27 cellular contexts compared by ENCODE assay signal in the genomic region with DNA sequence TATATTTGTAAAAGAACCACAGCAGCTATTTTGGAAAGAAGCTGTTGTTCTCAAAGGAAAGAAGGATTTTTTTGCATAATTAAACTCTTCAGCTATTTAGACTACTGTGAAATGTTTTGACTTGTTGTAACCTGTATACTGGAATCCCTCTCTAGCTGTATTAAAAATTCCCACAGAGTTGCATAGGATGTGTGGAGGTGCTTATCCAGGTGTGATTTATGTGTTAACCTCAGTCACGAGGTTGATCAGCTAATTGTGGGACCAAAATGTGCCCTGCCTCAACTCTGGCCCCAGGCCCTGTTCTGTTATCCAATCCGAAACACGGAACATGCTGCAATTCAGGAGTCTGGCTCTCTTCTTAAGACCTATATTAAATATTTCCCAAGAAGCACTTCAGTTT.
"Had no signal": no experiment of that assay in that cellular context is flagged by ENCODE, and none has a peak within 500 bp of the region (broad histone marks: within the 10 kb centered on the region; RNA-seq: fewer than 3 reads in every experiment).

No MANE protein-coding gene starts in this region.

- H3K4me1 ChIP-seq: body of pancreas, colonic mucosa, right lobe of liver had no signal

- H3K4me1 Mint-ChIP-seq: activated B cell treated with CpG ODN at 0.5 μM for 24 hours, naive B cell had no signal

- H3K4me3 Mint-ChIP-seq: activated B cell treated with CpG ODN at 0.5 μM for 24 hours; activated CD4-positive, alpha-beta T cell treated with anti-CD3 and anti-CD28 coated beads for 36 hours; activated naive CD4-positive, alpha-beta T cell treated with anti-CD3 and anti-CD28 coated beads, Interleukin-2, amount 50 U/mL, for 24 hours; mesothelial cell of epicardium; naive B cell; stimulated activated naive CD8-positive, alpha-beta T cell treated with anti-CD3 and anti-CD28 coated beads, Interleukin-15, Interleukin-2, amounts not matched to agents 100 ng/mL and 50 ng/mL, for 24 hours had no signal

- H3K36me3 ChIP-seq: adrenal gland, cardiac muscle cell, colonic mucosa, gastroesophageal sphincter, ovary, right lobe of liver, thoracic aorta had no signal

- H3K9me3 ChIP-seq: adrenal gland, body of pancreas, colonic mucosa, gastroesophageal sphincter, ovary, right lobe of liver, thoracic aorta had no signal

- H3K27me3 Mint-ChIP-seq: activated CD4-positive, alpha-beta T cell treated with anti-CD3 and anti-CD28 coated beads for 36 hours; activated naive CD4-positive, alpha-beta T cell treated with anti-CD3 and anti-CD28 coated beads, Interleukin-2, amount 50 U/mL, for 24 hours; stimulated activated naive CD8-positive, alpha-beta T cell treated with anti-CD3 and anti-CD28 coated beads, Interleukin-15, Interleukin-2, amounts not matched to agents 100 ng/mL and 50 ng/mL, for 24 hours had no signal

- H3K27ac Mint-ChIP-seq: activated B cell treated with CpG ODN at 0.5 μM for 24 hours, mesothelial cell of epicardium, naive B cell, progenitor cell of endocrine pancreas had no signal

- H3K9me3 Mint-ChIP-seq: activated B cell treated with CpG ODN at 0.5 μM for 24 hours; activated naive CD4-positive, alpha-beta T cell treated with anti-CD3 and anti-CD28 coated beads, Interleukin-2, amount 50 U/mL, for 24 hours; mesothelial cell of epicardium; naive B cell; stimulated activated naive CD8-positive, alpha-beta T cell treated with anti-CD3 and anti-CD28 coated beads, Interleukin-15, Interleukin-2, amounts not matched to agents 100 ng/mL and 50 ng/mL, for 24 hours had no signal

- H3K27ac ChIP-seq: adrenal gland, body of pancreas, cardiac muscle cell, colonic mucosa, gastroesophageal sphincter, ovary, right lobe of liver, thoracic aorta had no signal

- DNase-seq: activated B cell treated with CpG ODN at 0.5 μM for 24 hours; activated CD4-positive, alpha-beta T cell treated with anti-CD3 and anti-CD28 coated beads for 36 hours; activated CD4-positive, alpha-beta T cell treated with anti-CD3 and anti-CD28 coated beads, Interleukin-2, amount 50 U/mL, for 4 hours; activated gamma-delta T cell treated with Interleukin-2 at 50 U/mL for 16 hours; adrenal gland; aorta; body of pancreas; cerebellar nuclear complex; colonic mucosa; effector CD8-positive, alpha-beta T cell; hippocampal formation; kidney; left colon; naive B cell; ovary; right lobe of liver; stimulated activated CD4-positive, alpha-beta T cell treated with anti-CD3 and anti-CD28 coated beads, Interleukin-12 subunit alpha, Interleukin-12 subunit beta, amount 100 ng/mL, for 4 hours; stimulated activated CD4-positive, alpha-beta T cell treated with anti-CD3 and anti-CD28 coated beads, Interleukin-4, amount 100 ng/mL, for 1 hour; SW 1271; trophoblast cell had no signal

- H3K4me3 ChIP-seq: adrenal gland, body of pancreas, cardiac muscle cell, colonic mucosa, gastroesophageal sphincter, ovary, right lobe of liver, thoracic aorta had no signal

- H3K36me3 Mint-ChIP-seq: activated naive CD4-positive, alpha-beta T cell treated with anti-CD3 and anti-CD28 coated beads, Interleukin-2, amount 50 U/mL, for 24 hours; mesothelial cell of epicardium; naive B cell had no signal

- ATAC-seq: activated CD4-positive, alpha-beta T cell treated with anti-CD3 and anti-CD28 coated beads for 36 hours; body of pancreas; gastroesophageal sphincter; left colon had no signal

- H3K27me3 ChIP-seq: adrenal gland, body of pancreas, colonic mucosa, ovary, right lobe of liver had no signal
